Comparison of ENCODE assay signal across 9 cellular contexts in the genomic region with DNA sequence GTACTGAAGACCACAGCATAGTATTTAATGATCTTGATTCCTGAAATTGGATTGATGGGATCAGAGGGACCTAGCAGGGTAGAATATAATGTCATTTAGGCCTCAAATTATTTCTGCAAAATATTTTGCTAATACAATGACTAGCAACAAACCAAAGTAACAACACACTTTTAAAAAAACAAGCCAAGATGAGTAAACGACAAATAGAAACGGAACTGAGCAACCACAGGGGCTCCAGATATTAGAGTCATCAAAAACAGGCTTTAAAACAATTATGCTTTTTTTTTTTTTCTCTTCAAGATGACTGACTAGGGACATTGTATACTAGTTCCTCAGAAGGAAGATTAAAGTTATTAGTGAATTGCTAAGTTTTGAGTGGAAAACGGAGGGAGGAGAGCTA.
"Had no signal": no experiment of that assay in that cellular context is flagged by ENCODE, and none has a peak within 500 bp of the region (broad histone marks: within the 10 kb centered on the region; RNA-seq: fewer than 3 reads in every experiment).

No MANE protein-coding gene starts in this region.

- H3K36me3 Mint-ChIP-seq: IgD-negative memory B cell had no signal

- H3K4me2 ChIP-seq: KMS-11 had no signal

- H3K27ac Mint-ChIP-seq: IgD-negative memory B cell had no signal

- H3K4me3 Mint-ChIP-seq: H9, IgD-negative memory B cell had no signal

- H3K4me3 ChIP-seq: GM23248 had no signal

- H3K9me3 Mint-ChIP-seq: H9 had no signal

- H2AFZ ChIP-seq: GM23248 had no signal

- ATAC-seq: HepG2 had no signal

- H3K27ac ChIP-seq: GM23248, HL-60, KMS-11 had no signal

- DNase-seq: GM23248, H9, HCEC 1CT, Karpas-422, KBM-7 had no signal

- H3K4me1 Mint-ChIP-seq: IgD-negative memory B cell had no signal

- H3K27me3 Mint-ChIP-seq: IgD-negative memory B cell had no signal

- H3K9ac ChIP-seq: GM23248, KMS-11 had no signal
